Comparison of ENCODE assay signal across 1 cellular context in the genomic region with DNA sequence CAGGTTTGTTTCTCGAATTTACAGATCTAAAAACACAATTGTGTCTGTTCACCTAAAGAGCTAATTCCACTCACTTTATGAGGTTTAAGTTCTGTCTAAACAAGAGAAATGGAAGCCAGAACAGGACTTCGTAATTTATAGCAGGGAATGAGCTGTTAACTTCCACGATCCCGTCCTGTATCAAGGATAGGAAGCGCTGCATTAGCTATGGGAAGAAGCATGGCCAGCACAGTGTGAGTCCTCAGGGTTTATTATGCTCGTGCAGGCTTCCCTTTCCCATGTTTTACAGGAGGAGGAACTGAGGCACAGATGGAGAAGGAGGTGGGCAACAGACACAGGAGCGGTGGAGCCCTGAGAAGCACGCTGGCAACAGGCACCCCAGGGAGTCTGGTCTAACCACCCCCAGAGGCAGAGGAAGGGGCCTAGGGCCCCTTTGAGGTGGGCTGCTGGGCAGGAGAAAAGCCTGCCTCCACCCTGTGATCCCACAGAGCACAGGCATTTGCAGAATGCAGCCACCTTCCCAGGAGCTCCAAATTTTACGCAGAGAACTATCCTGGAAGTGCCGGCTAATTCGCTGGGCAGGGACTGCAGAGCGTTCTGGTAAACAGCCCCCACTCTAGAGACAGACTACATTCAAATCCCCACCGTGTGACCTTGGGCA.
TF ChIP-seq lines count a peak whose summit lies in the region.

No MANE protein-coding gene starts in this region.

TF ChIP-seq in SK-N-SH treated with all-trans-retinoic acid at 6 μM for 48 hours, 23 proteins besides CTCF, POLR2A, EP300 and RAD21 (continued from another document):
- TF ChIP-seq, protein P1, sequence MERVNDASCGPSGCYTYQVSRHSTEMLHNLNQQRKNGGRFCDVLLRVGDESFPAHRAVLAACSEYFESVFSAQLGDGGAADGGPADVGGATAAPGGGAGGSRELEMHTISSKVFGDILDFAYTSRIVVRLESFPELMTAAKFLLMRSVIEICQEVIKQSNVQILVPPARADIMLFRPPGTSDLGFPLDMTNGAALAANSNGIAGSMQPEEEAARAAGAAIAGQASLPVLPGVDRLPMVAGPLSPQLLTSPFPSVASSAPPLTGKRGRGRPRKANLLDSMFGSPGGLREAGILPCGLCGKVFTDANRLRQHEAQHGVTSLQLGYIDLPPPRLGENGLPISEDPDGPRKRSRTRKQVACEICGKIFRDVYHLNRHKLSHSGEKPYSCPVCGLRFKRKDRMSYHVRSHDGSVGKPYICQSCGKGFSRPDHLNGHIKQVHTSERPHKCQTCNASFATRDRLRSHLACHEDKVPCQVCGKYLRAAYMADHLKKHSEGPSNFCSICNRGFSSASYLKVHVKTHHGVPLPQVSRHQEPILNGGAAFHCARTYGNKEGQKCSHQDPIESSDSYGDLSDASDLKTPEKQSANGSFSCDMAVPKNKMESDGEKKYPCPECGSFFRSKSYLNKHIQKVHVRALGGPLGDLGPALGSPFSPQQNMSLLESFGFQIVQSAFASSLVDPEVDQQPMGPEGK (CRISPR knock-in tag; IDR thresholded peaks at IDR 0.05; ENCODE audit: borderline replicate concordance): no peak
- TF ChIP-seq SNAI2 (CRISPR knock-in tag; IDR thresholded peaks at IDR 0.05): no peak
- TF ChIP-seq ZFP30 (CRISPR knock-in tag; IDR thresholded peaks at IDR 0.05): no peak
- TF ChIP-seq, protein P2, sequence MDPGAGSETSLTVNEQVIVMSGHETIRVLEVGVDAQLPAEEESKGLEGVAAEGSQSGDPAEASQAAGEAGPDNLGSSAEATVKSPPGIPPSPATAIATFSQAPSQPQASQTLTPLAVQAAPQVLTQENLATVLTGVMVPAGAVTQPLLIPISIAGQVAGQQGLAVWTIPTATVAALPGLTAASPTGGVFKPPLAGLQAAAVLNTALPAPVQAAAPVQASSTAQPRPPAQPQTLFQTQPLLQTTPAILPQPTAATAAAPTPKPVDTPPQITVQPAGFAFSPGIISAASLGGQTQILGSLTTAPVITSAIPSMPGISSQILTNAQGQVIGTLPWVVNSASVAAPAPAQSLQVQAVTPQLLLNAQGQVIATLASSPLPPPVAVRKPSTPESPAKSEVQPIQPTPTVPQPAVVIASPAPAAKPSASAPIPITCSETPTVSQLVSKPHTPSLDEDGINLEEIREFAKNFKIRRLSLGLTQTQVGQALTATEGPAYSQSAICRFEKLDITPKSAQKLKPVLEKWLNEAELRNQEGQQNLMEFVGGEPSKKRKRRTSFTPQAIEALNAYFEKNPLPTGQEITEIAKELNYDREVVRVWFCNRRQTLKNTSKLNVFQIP (CRISPR knock-in tag; IDR thresholded peaks at IDR 0.05; ENCODE audit: borderline replicate concordance, low read depth): no peak
- TF ChIP-seq CSRNP3 (CRISPR knock-in tag; IDR thresholded peaks at IDR 0.05): no peak
- TF ChIP-seq ESRRG (CRISPR knock-in tag; IDR thresholded peaks at IDR 0.05): no peak
- TF ChIP-seq OSR1 (CRISPR knock-in tag; IDR thresholded peaks at IDR 0.05): no peak
- TF ChIP-seq ZC3H10 (CRISPR knock-in tag; IDR thresholded peaks at IDR 0.05): no peak
- no peak for TF ChIP-seq RARB (CRISPR knock-in tag; IDR thresholded peaks at IDR 0.05)
- no peak for TF ChIP-seq ZNF565 (CRISPR knock-in tag; conservative IDR thresholded peaks at IDR 0.05; ENCODE audit: low read depth)
- no peak for TF ChIP-seq CSDC2 (CRISPR knock-in tag; IDR thresholded peaks at IDR 0.05)
